ENCODE assay signal across 21 cellular contexts in genomic region chr9:28301281-28301680, GRCh38.
"Had no signal": no experiment of that assay in that cellular context is flagged by ENCODE, and none has a peak within 500 bp of the region (broad histone marks: within the 10 kb centered on the region; RNA-seq: fewer than 3 reads in every experiment).

No MANE protein-coding gene starts in this region.

- H3K36me3 ChIP-seq: ascending aorta, left ventricle myocardium inferior, sigmoid colon, thoracic aorta, WERI-Rb-1 had no signal

- ATAC-seq: activated CD8-positive, alpha-beta T cell treated with anti-CD3 and anti-CD28 coated beads, Interleukin-2, amount 10 ng/mL, durations not matched to agents 7 days and 5 days; natural killer cell; stimulated activated naive B cell treated with anti-CD40 and anti-IgM and Interleukin-4, amounts not matched to agents 10 μg/mL and 1 μg/mL and 100 μg/mL, for 72 hours had no signal

- H3K9me3 ChIP-seq: ascending aorta, left ventricle myocardium inferior, sigmoid colon, thoracic aorta had no signal

- H3K27me3 ChIP-seq: ascending aorta, hepatocyte, sigmoid colon had no signal

- DNase-seq: activated CD4-positive, alpha-beta T cell treated with anti-CD3 and anti-CD28 coated beads, Interleukin-2, amount 50 U/mL, for 1 hour; activated CD4-positive, CD25-positive, alpha-beta regulatory T cell treated with anti-CD3 and anti-CD28 coated beads, Interleukin-2, amount 50 U/mL, for 72 hours; activated CD8-positive, alpha-beta T cell treated with anti-CD3 and anti-CD28 coated beads, Interleukin-2, amount 10 ng/mL, durations not matched to agents 7 days and 5 days; activated gamma-delta T cell treated with Interleukin-2 at 50 U/mL for 16 hours; activated T-cell treated with anti-CD3 and anti-CD28 coated beads, Interleukin-2, amount 50 U/mL, for 1 hour; cerebellar nuclear complex; glutamatergic neuron; immature natural killer cell; left ventricle myocardium inferior; midbrain; natural killer cell; retina; sigmoid colon; stimulated activated CD4-positive, alpha-beta T cell treated with anti-CD3 and anti-CD28 coated beads, Interleukin-2, amount 100 ng/mL, for 48 hours; stimulated activated CD8-positive, alpha-beta memory T cell treated with anti-CD3 and anti-CD28 coated beads, Interleukin-4, amount 100 ng/mL, for 48 hours; stimulated activated naive B cell treated with anti-CD40 and anti-IgM and Interleukin-4, amounts not matched to agents 10 μg/mL and 1 μg/mL and 100 μg/mL, for 72 hours; WERI-Rb-1 had no signal

- H3K27ac ChIP-seq: ascending aorta, coronary artery, hepatocyte, left ventricle myocardium inferior, sigmoid colon, thoracic aorta, WERI-Rb-1 had no signal

- H3K4me3 ChIP-seq: ascending aorta, coronary artery, hepatocyte, left ventricle myocardium inferior, sigmoid colon, thoracic aorta had no signal

- H3K4me1 ChIP-seq: ascending aorta, left ventricle myocardium inferior, sigmoid colon had no signal
